ENCODE assay signal across 25 cellular contexts in the genomic region with DNA sequence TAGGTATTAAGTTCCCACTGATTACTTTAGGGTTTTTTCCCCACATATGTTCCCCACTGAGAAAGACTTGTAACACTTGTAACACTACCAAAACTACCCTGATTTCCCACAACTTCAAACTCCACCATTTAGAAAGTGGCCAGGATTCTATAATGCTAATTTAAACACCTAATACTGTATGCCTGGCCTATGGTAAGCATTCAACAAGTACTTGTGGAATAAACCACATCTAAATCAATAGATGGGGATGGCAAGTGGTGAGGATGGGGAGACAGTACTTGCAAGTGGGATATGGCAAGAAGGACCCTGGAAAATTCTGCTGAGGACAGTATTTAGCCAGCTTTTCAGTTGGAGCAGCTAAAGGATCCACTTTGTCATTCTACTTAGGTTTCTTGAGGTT.
"Had no signal": no experiment of that assay in that cellular context is flagged by ENCODE, and none has a peak within 500 bp of the region (broad histone marks: within the 10 kb centered on the region; RNA-seq: fewer than 3 reads in every experiment).

No MANE protein-coding gene starts in this region.

- H3K36me3 Mint-ChIP-seq: activated naive CD4-positive, alpha-beta T cell treated with anti-CD3 and anti-CD28 coated beads, Interleukin-2, amount 10 ng/mL, durations not matched to agents 7 days and 5 days; activated naive CD4-positive, alpha-beta T cell treated with anti-CD3 and anti-CD28 coated beads, Interleukin-2, amount 50 U/mL, for 72 hours; activated naive CD8-positive, alpha-beta T cell treated with anti-CD3 and anti-CD28 coated beads, Interleukin-2, amount 10 ng/mL, durations not matched to agents 7 days and 5 days; brain had no signal

- H3K4me3 ChIP-seq: ascending aorta, colonic mucosa, dorsolateral prefrontal cortex had no signal

- H3K4me1 ChIP-seq: colonic mucosa had no signal

- H3K4me3 Mint-ChIP-seq: activated CD4-positive, alpha-beta memory T cell treated with anti-CD3 and anti-CD28 coated beads, Interleukin-2, amount 10 ng/mL, durations not matched to agents 7 days and 5 days; activated CD4-positive, alpha-beta T cell treated with anti-CD3 and anti-CD28 coated beads, Interleukin-2, amount 10 ng/mL, durations not matched to agents 7 days and 5 days; activated naive CD4-positive, alpha-beta T cell treated with anti-CD3 and anti-CD28 coated beads, Interleukin-2, amount 10 ng/mL, durations not matched to agents 7 days and 5 days; activated naive CD8-positive, alpha-beta T cell treated with anti-CD3 and anti-CD28 coated beads, Interleukin-2, amount 10 ng/mL, durations not matched to agents 7 days and 5 days; activated T-cell treated with anti-CD3 and anti-CD28 coated beads, Interleukin-2, amount 50 U/mL, for 24 hours; activated T-cell treated with anti-CD3 and anti-CD28 coated beads, Interleukin-2, amount 50 U/mL, for 72 hours; brain; central memory CD8-positive, alpha-beta T cell; endodermal cell had no signal

- H3K27me3 ChIP-seq: ascending aorta, colonic mucosa had no signal

- H3K9me3 Mint-ChIP-seq: activated CD4-positive, alpha-beta memory T cell treated with anti-CD3 and anti-CD28 coated beads, Interleukin-2, amount 10 ng/mL, durations not matched to agents 7 days and 5 days; activated CD4-positive, alpha-beta T cell treated with anti-CD3 and anti-CD28 coated beads, Interleukin-2, amount 10 ng/mL, durations not matched to agents 7 days and 5 days; activated naive CD4-positive, alpha-beta T cell treated with anti-CD3 and anti-CD28 coated beads, Interleukin-2, amount 10 ng/mL, durations not matched to agents 7 days and 5 days; activated naive CD4-positive, alpha-beta T cell treated with anti-CD3 and anti-CD28 coated beads, Interleukin-2, amount 50 U/mL, for 72 hours; activated naive CD8-positive, alpha-beta T cell treated with anti-CD3 and anti-CD28 coated beads, Interleukin-2, amount 10 ng/mL, durations not matched to agents 7 days and 5 days; activated T-cell treated with anti-CD3 and anti-CD28 coated beads, Interleukin-2, amount 50 U/mL, for 24 hours; activated T-cell treated with anti-CD3 and anti-CD28 coated beads, Interleukin-2, amount 50 U/mL, for 72 hours; brain; central memory CD8-positive, alpha-beta T cell; endodermal cell had no signal

- H3K4me1 Mint-ChIP-seq: activated CD4-positive, alpha-beta memory T cell treated with anti-CD3 and anti-CD28 coated beads, Interleukin-2, amount 10 ng/mL, durations not matched to agents 7 days and 5 days; activated CD4-positive, alpha-beta T cell treated with anti-CD3 and anti-CD28 coated beads, Interleukin-2, amount 10 ng/mL, durations not matched to agents 7 days and 5 days; activated naive CD8-positive, alpha-beta T cell treated with anti-CD3 and anti-CD28 coated beads, Interleukin-2, amount 10 ng/mL, durations not matched to agents 7 days and 5 days; central memory CD8-positive, alpha-beta T cell; endodermal cell had no signal

- H3K27me3 Mint-ChIP-seq: activated naive CD4-positive, alpha-beta T cell treated with anti-CD3 and anti-CD28 coated beads, Interleukin-2, amount 10 ng/mL, durations not matched to agents 7 days and 5 days; activated T-cell treated with anti-CD3 and anti-CD28 coated beads, Interleukin-2, amount 50 U/mL, for 24 hours had no signal

- ATAC-seq: activated naive CD4-positive, alpha-beta T cell treated with anti-CD3 and anti-CD28 coated beads, Interleukin-2, amount 50 U/mL, for 72 hours; activated T-cell treated with anti-CD3 and anti-CD28 coated beads, Interleukin-2, amount 50 U/mL, for 72 hours; esophagus mucosa had no signal

- H3K27ac Mint-ChIP-seq: activated CD4-positive, alpha-beta memory T cell treated with anti-CD3 and anti-CD28 coated beads, Interleukin-2, amount 10 ng/mL, durations not matched to agents 7 days and 5 days; activated CD4-positive, alpha-beta T cell treated with anti-CD3 and anti-CD28 coated beads, Interleukin-2, amount 10 ng/mL, durations not matched to agents 7 days and 5 days; activated naive CD4-positive, alpha-beta T cell treated with anti-CD3 and anti-CD28 coated beads, Interleukin-2, amount 10 ng/mL, durations not matched to agents 7 days and 5 days; activated naive CD4-positive, alpha-beta T cell treated with anti-CD3 and anti-CD28 coated beads, Interleukin-2, amount 50 U/mL, for 72 hours; activated naive CD8-positive, alpha-beta T cell treated with anti-CD3 and anti-CD28 coated beads, Interleukin-2, amount 10 ng/mL, durations not matched to agents 7 days and 5 days; activated T-cell treated with anti-CD3 and anti-CD28 coated beads, Interleukin-2, amount 50 U/mL, for 24 hours; activated T-cell treated with anti-CD3 and anti-CD28 coated beads, Interleukin-2, amount 50 U/mL, for 72 hours; brain; endodermal cell had no signal

- DNase-seq: activated CD4-positive, alpha-beta memory T cell treated with anti-CD3 and anti-CD28 coated beads, Interleukin-2, amount 10 ng/mL, durations not matched to agents 7 days and 5 days; activated CD4-positive, alpha-beta T cell treated with anti-CD3 and anti-CD28 coated beads for 1 hour; activated CD4-positive, alpha-beta T cell treated with anti-CD3 and anti-CD28 coated beads for 4 hours; activated CD4-positive, alpha-beta T cell treated with anti-CD3 and anti-CD28 coated beads, Interleukin-2, amount 10 ng/mL, durations not matched to agents 7 days and 5 days; activated CD4-positive, alpha-beta T cell treated with anti-CD3 and anti-CD28 coated beads, Interleukin-2, amount 50 U/mL, for 4 hours; activated CD8-positive, alpha-beta memory T cell treated with anti-CD3 and anti-CD28 coated beads, Interleukin-2, amount 50 U/mL, for 48 hours; activated gamma-delta T cell; activated naive CD4-positive, alpha-beta T cell; activated naive CD4-positive, alpha-beta T cell treated with anti-CD3 and anti-CD28 coated beads, Interleukin-2, amount 10 ng/mL, durations not matched to agents 7 days and 5 days; activated naive CD8-positive, alpha-beta T cell treated with anti-CD3 and anti-CD28 coated beads, Interleukin-2, amount 10 ng/mL, durations not matched to agents 7 days and 5 days; activated T-cell treated with anti-CD3 and anti-CD28 coated beads for 4 hours; activated T-cell treated with anti-CD3 and anti-CD28 coated beads, Interleukin-2, amount 50 U/mL, for 24 hours; activated T-cell treated with anti-CD3 and anti-CD28 coated beads, Interleukin-2, amount 50 U/mL, for 72 hours; colonic mucosa; dorsolateral prefrontal cortex; effector memory CD4-positive, alpha-beta T cell; endodermal cell; foreskin fibroblast; head of caudate nucleus; T-helper 2 cell had no signal

- H3K36me3 ChIP-seq: ascending aorta, colonic mucosa had no signal

- H3K9me3 ChIP-seq: ascending aorta, colonic mucosa had no signal

- H3K27ac ChIP-seq: colonic mucosa, dorsolateral prefrontal cortex had no signal
